Comparison of ENCODE assay signal across 6 cellular contexts in the genomic region with DNA sequence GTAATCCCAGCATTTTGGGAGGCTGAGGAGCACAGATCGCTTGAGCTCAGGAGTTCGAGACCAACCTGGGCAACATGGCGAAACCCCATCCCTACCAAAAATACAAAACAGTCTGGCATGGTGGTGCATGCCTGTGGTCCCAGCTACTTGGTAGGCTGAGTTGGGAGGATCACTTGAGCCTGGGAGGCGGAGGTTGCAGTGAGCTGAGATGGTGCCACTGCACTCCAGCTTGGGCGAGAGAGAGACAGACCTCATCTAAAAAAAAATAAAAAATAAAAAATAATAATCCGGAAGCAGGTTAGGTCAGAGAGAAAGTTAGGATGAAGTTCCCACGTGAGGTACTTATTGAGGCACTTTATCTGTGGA. TPM values are rescaled to one million over a fixed set of nuclear protein-coding genes. Genes with fewer than 3 reads are reported as not detected.
DNase-seq lines count a peak whose midpoint lies in the region; ATAC-seq and TF ChIP-seq lines count a peak whose summit lies in the region.
"Not testable (repeated sequence)": the region's sequence is repeated elsewhere in the genome, so short reads cannot be mapped to it uniquely, and the experiment has no call there.

No MANE protein-coding gene starts in this region.

- peaks cover 24% of the 10 kb centered on the region for H3K4me1 Mint-ChIP-seq in WTC11
- peaks cover 46% of the 10 kb centered on the region for H3K4me1 Mint-ChIP-seq in chondrocyte (ENCODE audit: low read depth)
- H3K4me1 Mint-ChIP-seq in osteocyte (ENCODE audit: unreplicated experiment), result peaks cover 30% of the 10 kb centered on the region

- peaks cover 29% of the 10 kb centered on the region for H3K36me3 Mint-ChIP-seq in WTC11
- peaks cover 13% of the 10 kb centered on the region for H3K36me3 Mint-ChIP-seq in chondrocyte (ENCODE audit: low read depth)
- peaks cover 14% of the 10 kb centered on the region for H3K36me3 Mint-ChIP-seq in osteocyte (ENCODE audit: unreplicated experiment)

- intact Hi-C loops in uterus (cut with DNase I; ENCODE audit: low total_unique reads), result not testable (repeated sequence)

- H3K27me3 Mint-ChIP-seq in WTC11 (ENCODE audit: low read depth), result peaks cover 32% of the 10 kb centered on the region
- H3K27me3 Mint-ChIP-seq in chondrocyte (ENCODE audit: low read depth); osteocyte (ENCODE audit: unreplicated experiment): not testable (repeated sequence)

- H3K4me3 ChIP-seq in HAP-1, result peak overlapping the region; percentile 74
- H3K4me3 ChIP-seq in iPS-15b (ENCODE audit: low read depth, low read length), result peak overlapping the region; percentile 86
- H3K4me3 ChIP-seq in uterus, result peak overlapping the region; percentile 63 to 88

- peak overlapping the region; percentile 93 to 98 for H3K27ac ChIP-seq in uterus

- TF ChIP-seq POLR2A in uterus (IDR thresholded peaks at IDR 0.05), result not testable (repeated sequence)

- not testable (repeated sequence) for H3K9me3 Mint-ChIP-seq in WTC11; chondrocyte (ENCODE audit: low read depth); osteocyte (ENCODE audit: unreplicated experiment)

- CTCF ChIA-PET in WTC11 (lab: Charles Lee), result interaction anchor here (0.6 to 2.6 kb wide), 30 partner anchors 8 to 681 kb away, joined by 3 to 78 read pairs (median 5); a partner anchor contains a TSS

- not testable (repeated sequence) for TF ChIP-seq CTCF in WTC11 (IDR thresholded peaks at IDR 0.05); chondrocyte (IDR thresholded peaks at IDR 0.05); osteocyte (IDR thresholded peaks at IDR 0.05); uterus (IDR thresholded peaks at IDR 0.05)

- H3K36me3 ChIP-seq in HAP-1 (replicated peaks) (peaks cover 28% of the 10 kb centered on the region), iPS-15b (ENCODE audit: control insufficient read depth, insufficient read depth, low read length) (peaks cover 25% of the 10 kb centered on the region)
- H3K36me3 ChIP-seq in uterus, result not testable (repeated sequence)

- ATAC-seq in WTC11, result not testable (repeated sequence)

- H3K27me3 ChIP-seq in HAP-1 (ENCODE audit: low read depth); uterus: not testable (repeated sequence)
- H3K27me3 ChIP-seq in iPS-15b (ENCODE audit: control insufficient read depth, insufficient read depth, low read length), result peaks cover 19% of the 10 kb centered on the region

- DNase-seq in HAP-1 (ENCODE audit: low spot score in 2 of 2); WTC11 (ENCODE audit: low spot score); chondrocyte (ENCODE audit: low spot score); osteocyte (ENCODE audit: extremely low spot score, unreplicated experiment); uterus: not testable (repeated sequence)

- H3K4me3 Mint-ChIP-seq in WTC11, result peak overlapping the region; percentile 89
- peak overlapping the region; percentile 82 for H3K4me3 Mint-ChIP-seq in chondrocyte (ENCODE audit: unreplicated experiment)
- H3K4me3 Mint-ChIP-seq in osteocyte (ENCODE audit: unreplicated experiment), result peak overlapping the region; percentile 85

- H3K9ac ChIP-seq in iPS-15b (ENCODE audit: low read depth, low read length), result not testable (repeated sequence)

- H3K27ac Mint-ChIP-seq in WTC11, result peak overlapping the region; percentile 94
- peak overlapping the region; percentile 94 for H3K27ac Mint-ChIP-seq in chondrocyte (ENCODE audit: unreplicated experiment)
- peak overlapping the region; percentile 91 for H3K27ac Mint-ChIP-seq in osteocyte (ENCODE audit: unreplicated experiment)

- not testable (repeated sequence) for H3K9me3 ChIP-seq in HAP-1; iPS-15b (ENCODE audit: control insufficient read depth, insufficient read depth, low read length); uterus

- H3K4me1 ChIP-seq in HAP-1, uterus: not testable (repeated sequence)
- H3K4me1 ChIP-seq in iPS-15b (ENCODE audit: control insufficient read depth, insufficient read depth, low read length), result peaks cover 10% of the 10 kb centered on the region

- POLR2A ChIA-PET in WTC11 (lab: Charles Lee), result interaction anchor here (0.5 to 1.7 kb wide), 13 partner anchors 14 to 675 kb away, joined by 3 to 14 read pairs (median 4); a partner anchor contains a TSS

- in situ Hi-C loops in HAP-1 (cut with MboI; ENCODE audit: low sequenced_read_pairs), result not testable (repeated sequence)

RNA-seq across cellular contexts. Expression of a gene that starts 0.8 kb away (rescaled TPM):
- total RNA-seq in WTC11 (2021) (150 to 165 TPM (median 152 TPM) in 3 replicates), chondrocyte (50.8 to 55.7 TPM (median 52.0 TPM) in 3 replicates), osteocyte (61.4 and 66.7 TPM in 2 replicates), uterus (10 to 100 TPM in 3 of 4 donors, 1 to 10 TPM in 1; 4.1 to 54.6 (median 39.6) TPM)

RNA-seq across cellular contexts. Expression of a gene that starts 19.4 kb away (rescaled TPM):
- total RNA-seq in WTC11 (2021), result 0.39 to 0.77 TPM (median 0.62 TPM) in 3 replicates
- 0.46 TPM in 1 of 3 replicates, not detected in the others for total RNA-seq in chondrocyte
- total RNA-seq in osteocyte, result 0.43 TPM in 1 of 2 replicates, not detected in the other
- total RNA-seq in uterus, result not detected

RNA-seq across cellular contexts. Expression of a gene that starts 27.0 kb away (rescaled TPM):
- total RNA-seq in WTC11 (2021) (3.9 to 4.9 TPM (median 4.5 TPM) in 3 replicates), chondrocyte (2.5 to 4.4 TPM (median 3.9 TPM) in 3 replicates), osteocyte (2.1 and 3.0 TPM in 2 replicates), uterus (1 to 10 TPM in 2 of 4 donors, not detected in 2; 3.5 to 5.6 TPM)

RNA-seq across cellular contexts. Expression of a gene that starts 27.6 kb away (rescaled TPM):
- total RNA-seq in WTC11 (2021) (34.0 to 41.4 TPM (median 40.4 TPM) in 3 replicates), chondrocyte (37.8 to 53.1 TPM (median 44.7 TPM) in 3 replicates), osteocyte (41.5 and 54.9 TPM in 2 replicates), uterus (100 to 1,000 TPM in 1 of 4 donors, 10 to 100 TPM in 3; 14.3 to 121 (median 45.4) TPM)

RNA-seq across cellular contexts. Expression of a gene that starts 59.1 kb away (rescaled TPM):
- total RNA-seq in WTC11 (2021), result 76.6 to 87.7 TPM (median 77.3 TPM) in 3 replicates
- 25.7 to 31.0 TPM (median 28.4 TPM) in 3 replicates for total RNA-seq in chondrocyte
- total RNA-seq in osteocyte, result 25.9 and 28.3 TPM in 2 replicates
- 10 to 100 TPM in 1 of 4 donors, 1 to 10 TPM in 3; 8.5 to 57.8 (median 9.3) TPM for total RNA-seq in uterus
